1 cellular context compared by ENCODE assay signal in the genomic region with DNA sequence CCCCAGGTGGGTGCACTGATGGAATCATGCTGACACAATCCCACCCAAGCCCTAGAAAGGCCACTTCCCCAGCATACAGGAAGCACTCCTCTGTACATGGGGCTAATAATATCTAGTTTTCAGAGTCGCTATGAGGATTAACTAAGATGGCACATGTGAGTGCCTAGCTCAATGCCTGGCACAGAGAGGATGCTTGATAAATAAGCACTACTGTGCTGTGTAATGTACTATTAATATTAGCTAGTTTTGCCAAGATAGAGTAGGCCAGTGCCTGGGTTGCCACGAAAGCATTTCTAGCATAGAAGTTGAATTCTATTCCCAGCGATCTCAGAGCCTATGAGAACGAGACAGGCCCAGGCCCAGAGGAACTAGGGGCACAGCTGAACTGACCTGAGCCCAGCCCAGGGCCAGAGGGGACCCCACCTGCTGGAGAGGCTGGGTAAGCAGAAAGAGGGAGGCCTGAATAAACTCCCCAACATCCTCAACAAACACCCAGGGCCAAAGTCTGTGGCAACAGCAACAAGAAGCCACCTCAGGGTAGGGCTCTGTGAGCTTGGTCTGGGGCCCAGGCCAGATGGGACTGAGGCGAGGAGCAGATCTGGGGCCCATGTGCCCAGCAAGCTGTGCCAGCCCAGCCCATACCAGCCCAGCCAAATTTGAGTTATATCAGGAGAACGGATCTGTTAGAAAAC.
A peak's percentile ranks its signal among the peaks of the same experiment; 100 is the strongest.
TF ChIP-seq lines count a peak whose summit lies in the region.

No MANE protein-coding gene starts in this region.

TF ChIP-seq in HepG2, 621 proteins besides CTCF, POLR2A, EP300 and RAD21 (continued from another document and continues in another):
- TF ChIP-seq, protein P1, sequence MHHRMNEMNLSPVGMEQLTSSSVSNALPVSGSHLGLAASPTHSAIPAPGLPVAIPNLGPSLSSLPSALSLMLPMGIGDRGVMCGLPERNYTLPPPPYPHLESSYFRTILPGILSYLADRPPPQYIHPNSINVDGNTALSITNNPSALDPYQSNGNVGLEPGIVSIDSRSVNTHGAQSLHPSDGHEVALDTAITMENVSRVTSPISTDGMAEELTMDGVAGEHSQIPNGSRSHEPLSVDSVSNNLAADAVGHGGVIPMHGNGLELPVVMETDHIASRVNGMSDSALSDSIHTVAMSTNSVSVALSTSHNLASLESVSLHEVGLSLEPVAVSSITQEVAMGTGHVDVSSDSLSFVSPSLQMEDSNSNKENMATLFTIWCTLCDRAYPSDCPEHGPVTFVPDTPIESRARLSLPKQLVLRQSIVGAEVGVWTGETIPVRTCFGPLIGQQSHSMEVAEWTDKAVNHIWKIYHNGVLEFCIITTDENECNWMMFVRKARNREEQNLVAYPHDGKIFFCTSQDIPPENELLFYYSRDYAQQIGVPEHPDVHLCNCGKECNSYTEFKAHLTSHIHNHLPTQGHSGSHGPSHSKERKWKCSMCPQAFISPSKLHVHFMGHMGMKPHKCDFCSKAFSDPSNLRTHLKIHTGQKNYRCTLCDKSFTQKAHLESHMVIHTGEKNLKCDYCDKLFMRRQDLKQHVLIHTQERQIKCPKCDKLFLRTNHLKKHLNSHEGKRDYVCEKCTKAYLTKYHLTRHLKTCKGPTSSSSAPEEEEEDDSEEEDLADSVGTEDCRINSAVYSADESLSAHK (CRISPR knock-in tag; IDR thresholded peaks at IDR 0.05; ENCODE audit: borderline replicate concordance): no peak
- TF ChIP-seq ZNF83 (CRISPR knock-in tag; IDR thresholded peaks at IDR 0.05; ENCODE audit: borderline replicate concordance) (no peak), ZIK1 (CRISPR knock-in tag; IDR thresholded peaks at IDR 0.05; ENCODE audit: borderline replicate concordance, low read depth) (0 out of 2 replicates have a peak, but pooled peaks have one; percentile 40), SMARCE1 (IDR thresholded peaks at IDR 0.05; ENCODE audit: borderline replicate concordance) (no peak), ZNF549 (CRISPR knock-in tag; IDR thresholded peaks at IDR 0.05) (no peak), RXRB (CRISPR knock-in tag; IDR thresholded peaks at IDR 0.05; ENCODE audit: borderline replicate concordance) (no peak), RORA (CRISPR knock-in tag; IDR thresholded peaks at IDR 0.05) (no peak), ZNF674 (CRISPR knock-in tag; IDR thresholded peaks at IDR 0.05; ENCODE audit: low read depth) (no peak), ZNF446 (CRISPR knock-in tag; IDR thresholded peaks at IDR 0.05) (no peak), ZNF292 (CRISPR knock-in tag; IDR thresholded peaks at IDR 0.05; ENCODE audit: borderline replicate concordance, low read depth) (0 out of 2 replicates have a peak, but pooled peaks have one; percentile 56), RFX5 (IDR thresholded peaks at IDR 0.05; ENCODE audit: low read depth, low read length) (no peak), TBX2 (CRISPR knock-in tag; IDR thresholded peaks at IDR 0.05; ENCODE audit: borderline replicate concordance) (peak; percentile 48; the same call in 1 of the 2 replicates), ZNF598 (CRISPR knock-in tag; IDR thresholded peaks at IDR 0.05; ENCODE audit: borderline replicate concordance) (no peak), SMAD9 (CRISPR knock-in tag; IDR thresholded peaks at IDR 0.05) (no peak), MIXL1 (CRISPR knock-in tag; IDR thresholded peaks at IDR 0.05) (no peak), HHEX (CRISPR knock-in tag; IDR thresholded peaks at IDR 0.05) (no peak), ZNF607 (CRISPR knock-in tag; IDR thresholded peaks at IDR 0.05; ENCODE audit: borderline replicate concordance) (no peak), PAWR (CRISPR knock-in tag; IDR thresholded peaks at IDR 0.05; ENCODE audit: borderline replicate concordance) (no peak), FOXP1 (IDR thresholded peaks at IDR 0.05) (no peak), FOXP1 (CRISPR knock-in tag; IDR thresholded peaks at IDR 0.05) (0 out of 2 replicates have a peak, but pooled peaks have one; percentile 52), ATRX (CRISPR knock-in tag; IDR thresholded peaks at IDR 0.05; ENCODE audit: borderline replicate concordance) (no peak), ZNF337 (CRISPR knock-in tag; IDR thresholded peaks at IDR 0.05; ENCODE audit: borderline replicate concordance, low read depth) (no peak), TMF1 (CRISPR knock-in tag; IDR thresholded peaks at IDR 0.05; ENCODE audit: low read depth) (no peak), ELF1 (CRISPR knock-in tag; IDR thresholded peaks at IDR 0.05) (no peak), ZNF484 (CRISPR knock-in tag; IDR thresholded peaks at IDR 0.05; ENCODE audit: borderline replicate concordance, low read depth) (no peak), PCBP2 (optimal IDR thresholded peaks at IDR 0.05; ENCODE audit: low read depth, low read length, poor library complexity, severe bottlenecking) (no peak), ZNF564 (CRISPR knock-in tag; IDR thresholded peaks at IDR 0.05) (no peak), NFIB (CRISPR knock-in tag; IDR thresholded peaks at IDR 0.05; ENCODE audit: borderline replicate concordance) (no peak), ZNF816 (CRISPR knock-in tag; IDR thresholded peaks at IDR 0.05; ENCODE audit: borderline replicate concordance) (no peak), CHCHD3 (CRISPR knock-in tag; IDR thresholded peaks at IDR 0.05) (no peak), TOE1 (CRISPR knock-in tag; IDR thresholded peaks at IDR 0.05) (no peak)
- TF ChIP-seq, protein P2, sequence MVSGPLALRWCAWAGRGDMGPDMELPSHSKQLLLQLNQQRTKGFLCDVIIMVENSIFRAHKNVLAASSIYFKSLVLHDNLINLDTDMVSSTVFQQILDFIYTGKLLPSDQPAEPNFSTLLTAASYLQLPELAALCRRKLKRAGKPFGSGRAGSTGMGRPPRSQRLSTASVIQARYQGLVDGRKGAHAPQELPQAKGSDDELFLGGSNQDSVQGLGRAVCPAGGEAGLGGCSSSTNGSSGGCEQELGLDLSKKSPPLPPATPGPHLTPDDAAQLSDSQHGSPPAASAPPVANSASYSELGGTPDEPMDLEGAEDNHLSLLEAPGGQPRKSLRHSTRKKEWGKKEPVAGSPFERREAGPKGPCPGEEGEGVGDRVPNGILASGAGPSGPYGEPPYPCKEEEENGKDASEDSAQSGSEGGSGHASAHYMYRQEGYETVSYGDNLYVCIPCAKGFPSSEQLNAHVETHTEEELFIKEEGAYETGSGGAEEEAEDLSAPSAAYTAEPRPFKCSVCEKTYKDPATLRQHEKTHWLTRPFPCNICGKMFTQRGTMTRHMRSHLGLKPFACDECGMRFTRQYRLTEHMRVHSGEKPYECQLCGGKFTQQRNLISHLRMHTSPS (CRISPR knock-in tag; IDR thresholded peaks at IDR 0.05; ENCODE audit: low read depth): no peak
- TF ChIP-seq, protein P3, sequence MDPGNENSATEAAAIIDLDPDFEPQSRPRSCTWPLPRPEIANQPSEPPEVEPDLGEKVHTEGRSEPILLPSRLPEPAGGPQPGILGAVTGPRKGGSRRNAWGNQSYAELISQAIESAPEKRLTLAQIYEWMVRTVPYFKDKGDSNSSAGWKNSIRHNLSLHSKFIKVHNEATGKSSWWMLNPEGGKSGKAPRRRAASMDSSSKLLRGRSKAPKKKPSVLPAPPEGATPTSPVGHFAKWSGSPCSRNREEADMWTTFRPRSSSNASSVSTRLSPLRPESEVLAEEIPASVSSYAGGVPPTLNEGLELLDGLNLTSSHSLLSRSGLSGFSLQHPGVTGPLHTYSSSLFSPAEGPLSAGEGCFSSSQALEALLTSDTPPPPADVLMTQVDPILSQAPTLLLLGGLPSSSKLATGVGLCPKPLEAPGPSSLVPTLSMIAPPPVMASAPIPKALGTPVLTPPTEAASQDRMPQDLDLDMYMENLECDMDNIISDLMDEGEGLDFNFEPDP (CRISPR knock-in tag; conservative IDR thresholded peaks at IDR 0.05): no peak
- TF ChIP-seq, protein P4, sequence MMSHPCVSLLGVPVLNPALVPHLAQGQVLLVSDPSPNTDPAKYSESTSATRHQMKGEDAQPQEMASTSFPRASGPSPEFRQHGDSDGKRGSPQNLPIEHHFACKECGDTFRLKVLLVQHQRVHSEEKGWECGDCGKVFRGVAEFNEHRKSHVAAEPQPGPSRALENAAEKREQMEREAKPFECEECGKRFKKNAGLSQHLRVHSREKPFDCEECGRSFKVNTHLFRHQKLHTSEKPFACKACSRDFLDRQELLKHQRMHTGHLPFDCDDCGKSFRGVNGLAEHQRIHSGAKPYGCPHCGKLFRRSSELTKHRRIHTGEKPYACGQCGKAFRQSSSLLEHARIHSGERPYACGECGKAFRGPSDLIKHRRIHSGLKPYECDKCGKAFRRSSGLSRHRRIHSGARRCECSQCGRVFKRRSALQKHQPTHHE (CRISPR knock-in tag; IDR thresholded peaks at IDR 0.05; ENCODE audit: borderline replicate concordance): peak; percentile 24; the same call in 1 of the 2 replicates
- TF ChIP-seq, protein P5, sequence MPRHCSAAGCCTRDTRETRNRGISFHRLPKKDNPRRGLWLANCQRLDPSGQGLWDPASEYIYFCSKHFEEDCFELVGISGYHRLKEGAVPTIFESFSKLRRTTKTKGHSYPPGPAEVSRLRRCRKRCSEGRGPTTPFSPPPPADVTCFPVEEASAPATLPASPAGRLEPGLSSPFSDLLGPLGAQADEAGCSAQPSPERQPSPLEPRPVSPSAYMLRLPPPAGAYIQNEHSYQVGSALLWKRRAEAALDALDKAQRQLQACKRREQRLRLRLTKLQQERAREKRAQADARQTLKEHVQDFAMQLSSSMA (CRISPR knock-in tag; IDR thresholded peaks at IDR 0.05): no peak
- TF ChIP-seq, protein P6, sequence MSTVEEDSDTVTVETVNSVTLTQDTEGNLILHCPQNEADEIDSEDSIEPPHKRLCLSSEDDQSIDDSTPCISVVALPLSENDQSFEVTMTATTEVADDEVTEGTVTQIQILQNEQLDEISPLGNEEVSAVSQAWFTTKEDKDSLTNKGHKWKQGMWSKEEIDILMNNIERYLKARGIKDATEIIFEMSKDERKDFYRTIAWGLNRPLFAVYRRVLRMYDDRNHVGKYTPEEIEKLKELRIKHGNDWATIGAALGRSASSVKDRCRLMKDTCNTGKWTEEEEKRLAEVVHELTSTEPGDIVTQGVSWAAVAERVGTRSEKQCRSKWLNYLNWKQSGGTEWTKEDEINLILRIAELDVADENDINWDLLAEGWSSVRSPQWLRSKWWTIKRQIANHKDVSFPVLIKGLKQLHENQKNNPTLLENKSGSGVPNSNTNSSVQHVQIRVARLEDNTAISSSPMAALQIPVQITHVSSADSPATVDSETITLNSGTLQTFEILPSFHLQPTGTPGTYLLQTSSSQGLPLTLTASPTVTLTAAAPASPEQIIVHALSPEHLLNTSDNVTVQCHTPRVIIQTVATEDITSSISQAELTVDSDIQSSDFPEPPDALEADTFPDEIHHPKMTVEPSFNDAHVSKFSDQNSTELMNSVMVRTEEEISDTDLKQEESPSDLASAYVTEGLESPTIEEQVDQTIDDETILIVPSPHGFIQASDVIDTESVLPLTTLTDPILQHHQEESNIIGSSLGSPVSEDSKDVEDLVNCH (CRISPR knock-in tag; IDR thresholded peaks at IDR 0.05): no peak
- TF ChIP-seq, protein P7, sequence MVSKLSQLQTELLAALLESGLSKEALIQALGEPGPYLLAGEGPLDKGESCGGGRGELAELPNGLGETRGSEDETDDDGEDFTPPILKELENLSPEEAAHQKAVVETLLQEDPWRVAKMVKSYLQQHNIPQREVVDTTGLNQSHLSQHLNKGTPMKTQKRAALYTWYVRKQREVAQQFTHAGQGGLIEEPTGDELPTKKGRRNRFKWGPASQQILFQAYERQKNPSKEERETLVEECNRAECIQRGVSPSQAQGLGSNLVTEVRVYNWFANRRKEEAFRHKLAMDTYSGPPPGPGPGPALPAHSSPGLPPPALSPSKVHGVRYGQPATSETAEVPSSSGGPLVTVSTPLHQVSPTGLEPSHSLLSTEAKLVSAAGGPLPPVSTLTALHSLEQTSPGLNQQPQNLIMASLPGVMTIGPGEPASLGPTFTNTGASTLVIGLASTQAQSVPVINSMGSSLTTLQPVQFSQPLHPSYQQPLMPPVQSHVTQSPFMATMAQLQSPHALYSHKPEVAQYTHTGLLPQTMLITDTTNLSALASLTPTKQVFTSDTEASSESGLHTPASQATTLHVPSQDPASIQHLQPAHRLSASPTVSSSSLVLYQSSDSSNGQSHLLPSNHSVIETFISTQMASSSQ (IDR thresholded peaks at IDR 0.05; ENCODE audit: low read depth): no peak
- TF ChIP-seq, protein P7 (CRISPR knock-in tag; IDR thresholded peaks at IDR 0.05; ENCODE audit: borderline replicate concordance): no peak
- TF ChIP-seq, protein P8, sequence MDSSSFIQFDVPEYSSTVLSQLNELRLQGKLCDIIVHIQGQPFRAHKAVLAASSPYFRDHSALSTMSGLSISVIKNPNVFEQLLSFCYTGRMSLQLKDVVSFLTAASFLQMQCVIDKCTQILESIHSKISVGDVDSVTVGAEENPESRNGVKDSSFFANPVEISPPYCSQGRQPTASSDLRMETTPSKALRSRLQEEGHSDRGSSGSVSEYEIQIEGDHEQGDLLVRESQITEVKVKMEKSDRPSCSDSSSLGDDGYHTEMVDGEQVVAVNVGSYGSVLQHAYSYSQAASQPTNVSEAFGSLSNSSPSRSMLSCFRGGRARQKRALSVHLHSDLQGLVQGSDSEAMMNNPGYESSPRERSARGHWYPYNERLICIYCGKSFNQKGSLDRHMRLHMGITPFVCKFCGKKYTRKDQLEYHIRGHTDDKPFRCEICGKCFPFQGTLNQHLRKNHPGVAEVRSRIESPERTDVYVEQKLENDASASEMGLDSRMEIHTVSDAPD (CRISPR knock-in tag; IDR thresholded peaks at IDR 0.05): no peak; the same call in 1 of the 2 replicates
- TF ChIP-seq, protein P9, sequence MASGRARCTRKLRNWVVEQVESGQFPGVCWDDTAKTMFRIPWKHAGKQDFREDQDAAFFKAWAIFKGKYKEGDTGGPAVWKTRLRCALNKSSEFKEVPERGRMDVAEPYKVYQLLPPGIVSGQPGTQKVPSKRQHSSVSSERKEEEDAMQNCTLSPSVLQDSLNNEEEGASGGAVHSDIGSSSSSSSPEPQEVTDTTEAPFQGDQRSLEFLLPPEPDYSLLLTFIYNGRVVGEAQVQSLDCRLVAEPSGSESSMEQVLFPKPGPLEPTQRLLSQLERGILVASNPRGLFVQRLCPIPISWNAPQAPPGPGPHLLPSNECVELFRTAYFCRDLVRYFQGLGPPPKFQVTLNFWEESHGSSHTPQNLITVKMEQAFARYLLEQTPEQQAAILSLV (CRISPR knock-in tag; IDR thresholded peaks at IDR 0.05; ENCODE audit: borderline replicate concordance): 0 out of 2 replicates have a peak, but pooled peaks have one; percentile 3
- TF ChIP-seq, protein P10, sequence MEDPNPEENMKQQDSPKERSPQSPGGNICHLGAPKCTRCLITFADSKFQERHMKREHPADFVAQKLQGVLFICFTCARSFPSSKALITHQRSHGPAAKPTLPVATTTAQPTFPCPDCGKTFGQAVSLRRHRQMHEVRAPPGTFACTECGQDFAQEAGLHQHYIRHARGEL (CRISPR knock-in tag; IDR thresholded peaks at IDR 0.05): no peak
- TF ChIP-seq, protein P11, sequence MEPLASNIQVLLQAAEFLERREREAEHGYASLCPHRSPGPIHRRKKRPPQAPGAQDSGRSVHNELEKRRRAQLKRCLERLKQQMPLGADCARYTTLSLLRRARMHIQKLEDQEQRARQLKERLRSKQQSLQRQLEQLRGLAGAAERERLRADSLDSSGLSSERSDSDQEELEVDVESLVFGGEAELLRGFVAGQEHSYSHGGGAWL (CRISPR knock-in tag; IDR thresholded peaks at IDR 0.05): no peak
